25 cellular contexts compared by ENCODE assay signal in the genomic region with DNA sequence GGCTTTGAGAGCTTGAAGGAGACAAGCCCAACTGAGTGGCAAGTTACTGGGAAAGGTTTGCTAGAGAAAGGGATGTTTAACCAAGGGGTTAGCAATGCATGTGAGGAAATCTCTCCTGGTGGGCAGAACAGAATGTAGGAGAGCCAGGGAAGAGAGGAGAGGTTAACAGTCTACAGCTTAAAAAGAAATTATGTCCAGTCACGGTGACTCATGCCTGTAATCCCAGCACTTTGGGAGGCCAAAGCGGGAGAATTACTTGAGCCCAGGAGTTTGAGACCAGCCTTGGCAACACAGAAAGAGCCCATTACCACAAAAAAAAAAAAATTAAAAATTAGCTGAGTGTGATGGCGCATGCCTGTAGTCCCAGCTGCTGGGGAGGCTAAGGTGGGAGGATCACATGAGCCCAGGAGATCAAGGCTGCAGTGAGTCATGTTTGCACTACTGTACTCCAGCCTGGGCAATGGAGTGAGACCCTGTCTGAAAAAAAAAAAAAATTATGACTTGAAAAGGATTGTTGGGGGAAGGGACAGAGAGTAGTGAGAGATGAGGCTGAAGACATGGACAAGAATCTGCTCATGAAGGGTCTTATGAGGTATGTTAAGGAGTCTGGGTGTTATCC.
DNase-seq lines count a peak whose midpoint lies in the region; ATAC-seq and TF ChIP-seq lines count a peak whose summit lies in the region.
"Had no signal": no experiment of that assay in that cellular context is flagged by ENCODE, and none has a peak within 500 bp of the region (broad histone marks: within the 10 kb centered on the region; RNA-seq: fewer than 3 reads in every experiment).

No MANE protein-coding gene starts in this region.

- TF ChIP-seq CTCF in HEK293 (tag by site-specific recombination; IDR thresholded peaks at IDR 0.05) (no peak), right atrium auricular region (IDR thresholded peaks at IDR 0.05) (no peak)

- H3K27ac ChIP-seq in HEK293 (ENCODE audit: extremely low read depth, low read depth, low read length), result no peak overlapping the region
- H3K27ac ChIP-seq in right atrium auricular region, result no peak overlapping the region
- H3K27ac ChIP-seq: KMS-11 had no signal

- no peak overlapping the region for H3K4me3 ChIP-seq in HEK293 (ENCODE audit: low read depth, low read length)
- no peak overlapping the region for H3K4me3 ChIP-seq in right atrium auricular region

- ATAC-seq in GM21528 (IDR thresholded peaks at IDR 0.05; ENCODE audit: low FRiP score, unreplicated experiment), result no peak

- H3K9me3 ChIP-seq in HEK293 (ENCODE audit: control insufficient read depth, insufficient read depth, low read depth, low read length) (no peaks in the 10 kb centered on the region), right atrium auricular region (no peaks in the 10 kb centered on the region)

- CTCF ChIA-PET in HEK293 (lab: Yijun Ruan, JAX), result interaction anchor here (0.5 to 0.6 kb wide), 2 partner anchors 33 to 283 kb away, joined by 3 to 4 read pairs; no protein-coding TSS in a partner anchor

- H3K36me3 ChIP-seq in HEK293 (ENCODE audit: control insufficient read depth in 2 of 2, insufficient read depth in 1 of 2, low read length in 2 of 2) (no peaks in the 10 kb centered on the region), right atrium auricular region (no peaks in the 10 kb centered on the region)

- in situ Hi-C loops in G401 (cut with HindIII; ENCODE audit: low sequenced_read_pairs), result loop anchor here (10.0 kb wide), 1 partner anchor 211 kb away; no protein-coding TSS in a partner anchor

- no peaks in the 10 kb centered on the region; the same call in 1 of the 2 replicates for H3K4me1 ChIP-seq in HEK293 (ENCODE audit: control insufficient read depth, insufficient read depth, low read length)
- peaks cover 0 to 9% of the 10 kb centered on the region in 2 donors for H3K4me1 ChIP-seq in right atrium auricular region

- no peaks in the 10 kb centered on the region for H3K27me3 ChIP-seq in right atrium auricular region

- POLR2A ChIA-PET in HEK293 (lab: Yijun Ruan, JAX), result no interaction called here

- DNase-seq in Daoy (ENCODE audit: low read depth) (peak; percentile 13), OCI-M1 (lab: John Stamatoyannopoulos, UW) (peak; percentile 16), fibroblast of gingiva (ENCODE audit: low read depth) (peak; percentile 9), right atrium auricular region (ENCODE audit: low spot score) (no peak), G401 (ENCODE audit: low spot score) (no peak)
- no peak for DNase-seq in stimulated activated CD4-positive, alpha-beta T cell treated with anti-CD3 and anti-CD28 coated beads, Interleukin-15, amount 100 ng/mL, for 24 hours
- DNase-seq: C1 segment of cervical spinal cord; CD4-positive, alpha-beta memory T cell; COR-L47; DMS 273 treated with DMSO at 0.1 percent for 48 hours; DMS79; IMR-90; MV-4-11; NCI-H1105; NCI-H1436 treated with DMSO at 0.1 percent for 48 hours; NCI-H187 treated with DMSO at 0.1 percent for 48 hours; NCI-H2171 treated with DMSO at 0.1 percent for 48 hours; NCI-H446; NCI-H524 treated with DMSO at 0.1 percent for 48 hours; NCI-H82; SHP77 treated with DMSO at 0.1 percent for 48 hours; T-helper 1 cell had no signal

TF ChIP-seq in HEK293, 187 proteins besides CTCF, POLR2A, EP300 and RAD21:
- TF ChIP-seq ZNF658 (tag by site-specific recombination; IDR thresholded peaks at IDR 0.05), result no peak
- peak; percentile 35 for TF ChIP-seq ZFHX2 (tag by site-specific recombination; conservative IDR thresholded peaks at IDR 0.05)
TF ChIP-seq in HEK293: peak in this region for 1.

Comparison
In these comparisons a context has a peak if more than half of its experiments do, and no peak if none do; other contexts are left out.
1. DNase-seq: peak in Daoy (single experiment), OCI-M1 (single experiment) and fibroblast of gingiva (single experiment); none in right atrium auricular region (single experiment), G401 (single experiment) and stimulated activated CD4-positive, alpha-beta T cell treated with anti-CD3 and anti-CD28 coated beads, Interleukin-15, amount 100 ng/mL, for 24 hours (single experiment).